Comparison of ENCODE assay signal across 1 cellular context in genomic region chr3:57283366-57283765, GRCh38.
TF ChIP-seq lines count a peak whose summit lies in the region.

No MANE protein-coding gene starts in this region.

TF ChIP-seq in IMR-90, 13 proteins besides CTCF, POLR2A, EP300 and RAD21:
- TF ChIP-seq RFX5 (IDR thresholded peaks at IDR 0.05; ENCODE audit: low read depth, low read length) (no peak), RCOR1 (IDR thresholded peaks at IDR 0.05; ENCODE audit: insufficient replicate concordance, low read length) (no peak), FOS (IDR thresholded peaks at IDR 0.05; ENCODE audit: low read depth, low read length) (no peak), CHD1 (IDR thresholded peaks at IDR 0.05; ENCODE audit: low read depth, low read length) (no peak), USF2 (IDR thresholded peaks at IDR 0.05; ENCODE audit: low read depth, low read length) (no peak), MAZ (IDR thresholded peaks at IDR 0.05; ENCODE audit: borderline replicate concordance, low read depth, low read length) (no peak), BHLHE40 (IDR thresholded peaks at IDR 0.05; ENCODE audit: low read depth, low read length) (no peak), CEBPB (IDR thresholded peaks at IDR 0.05; ENCODE audit: low read depth, low read length) (no peak), MXI1 (IDR thresholded peaks at IDR 0.05; ENCODE audit: borderline replicate concordance, low read depth, low read length) (no peak), SMC3 (IDR thresholded peaks at IDR 0.05; ENCODE audit: low read depth, low read length) (no peak), ELK1 (IDR thresholded peaks at IDR 0.05; ENCODE audit: borderline replicate concordance, low read depth, low read length) (no peak), NFE2L2 (IDR thresholded peaks at IDR 0.05; ENCODE audit: low read depth, low read length) (no peak), MAFK (IDR thresholded peaks at IDR 0.05; ENCODE audit: low read depth, low read length) (no peak)
